Comparison of ENCODE assay signal across 21 cellular contexts in the genomic region with DNA sequence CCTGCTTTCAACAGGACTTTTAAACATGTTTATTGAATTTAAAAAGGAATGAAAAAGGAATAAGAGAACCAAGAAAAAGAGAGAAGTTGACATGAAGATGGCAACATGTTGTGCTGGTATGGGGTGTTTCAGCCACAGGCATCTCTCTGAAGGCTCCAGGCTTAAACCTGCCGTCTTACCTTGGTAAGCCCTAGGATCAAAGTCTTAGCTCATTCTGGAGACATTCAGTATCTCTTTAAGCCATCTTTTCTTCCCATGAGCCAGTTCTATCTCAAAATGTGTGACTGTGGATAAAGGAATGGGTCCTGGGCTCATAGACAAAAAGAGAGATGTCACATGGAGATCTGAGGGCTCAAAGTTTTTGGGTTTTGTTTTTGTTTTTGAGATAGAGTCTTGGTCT. TPM values are rescaled to one million over a fixed set of nuclear protein-coding genes. Genes with fewer than 3 reads are reported as not detected.
DNase-seq lines count a peak whose midpoint lies in the region; ATAC-seq, FAIRE-seq and TF ChIP-seq lines count a peak whose summit lies in the region.
"Had no signal": no experiment of that assay in that cellular context is flagged by ENCODE, and none has a peak within 500 bp of the region (broad histone marks: within the 10 kb centered on the region; RNA-seq: fewer than 3 reads in every experiment).

No MANE protein-coding gene starts in this region.

- intact Hi-C loops in HepG2 (cut with micrococcal nuclease; ENCODE audit: unreplicated experiment) (no loop called here), right lobe of liver (cut with DNase I) (no loop called here)

- H3K79me2 ChIP-seq in HepG2 (ENCODE audit: insufficient read depth, low read length) (peaks cover 22% of the 10 kb centered on the region), Karpas-422 (ENCODE audit: low read length) (peaks cover 33% of the 10 kb centered on the region)

- H3K9me3 ChIP-seq in HepG2 (ENCODE audit: low read length), result no peaks in the 10 kb centered on the region
- H3K9me3 ChIP-seq in right lobe of liver, result no peaks in the 10 kb centered on the region
- no peaks in the 10 kb centered on the region for H3K9me3 ChIP-seq in Karpas-422 (ENCODE audit: low read length)
- H3K9me3 ChIP-seq: transverse colon had no signal

- POLR2A ChIA-PET in HepG2 (lab: Yijun Ruan, JAX), result interaction anchor here (0.9 to 1.4 kb wide), 2 partner anchors 43 to 64 kb away, joined by 3 read pairs; a partner anchor contains a TSS

- TF ChIP-seq EP300 in HepG2 (IDR thresholded peaks at IDR 0.05; ENCODE audit: low read depth in 2 of 2, low read length in 2 of 2) (no peak), HepG2 (CRISPR knock-in tag; IDR thresholded peaks at IDR 0.05; ENCODE audit: borderline replicate concordance) (no peak)

- no peak for ATAC-seq in HepG2
- no peak for ATAC-seq in right lobe of liver
- ATAC-seq in stimulated activated naive B cell treated with anti-CD40 and anti-IgM and Interleukin-4, amounts not matched to agents 10 μg/mL and 1 μg/mL and 100 μg/mL, for 72 hours (replicated peaks), result no peak
- ATAC-seq in GM21447 (IDR thresholded peaks at IDR 0.05; ENCODE audit: unreplicated experiment), result no peak
- ATAC-seq in GM18873 (IDR thresholded peaks at IDR 0.05; ENCODE audit: low FRiP score, unreplicated experiment), result no peak
- ATAC-seq: stimulated activated naive CD8-positive, alpha-beta T cell treated with anti-CD3 and anti-CD28 coated beads, Interleukin-15, Interleukin-2, amounts not matched to agents 100 U/mL and 50 U/mL, for 24 hours had no signal

- CTCF ChIA-PET in HepG2 (lab: Yijun Ruan, JAX; ENCODE audit: low intra/inter-chr PET ratio, low total read pairs), result no interaction called here

- no TSS peak for BruUV-seq in HepG2 (replicated peaks; lab: Mats Ljungman, UMichigan)

- TF ChIP-seq POLR2A in HepG2 (IDR thresholded peaks at IDR 0.05; ENCODE audit: insufficient read depth in 1 of 2, low read depth in 2 of 2, low read length in 2 of 2) (no peak), right lobe of liver (IDR thresholded peaks at IDR 0.05) (no peak)

- no peak overlapping the region for H3K4me3 Mint-ChIP-seq in stimulated activated naive B cell treated with anti-CD40 and anti-IgM and Interleukin-4, amounts not matched to agents 10 μg/mL and 1 μg/mL and 100 μg/mL, for 72 hours

- in situ Hi-C loops in HepG2 (cut with HindIII; ENCODE audit: extremely low pct_ligation_motif_present, low pct_unique_long_range_greater_than_20kb), result no loop called here

- no peak overlapping the region; a peak in 1 of 6 replicates for H3K4me3 ChIP-seq in HepG2 (replicated peaks in 1 of 3; ENCODE audit: insufficient read depth in 1 of 3, low read depth in 2 of 3, low read length in 3 of 3)
- no peak overlapping the region for H3K4me3 ChIP-seq in right lobe of liver
- no peak overlapping the region for H3K4me3 ChIP-seq in Karpas-422 (ENCODE audit: low read length)
- H3K4me3 ChIP-seq: lung had no signal

- peaks cover 0 to under 1% of the 10 kb centered on the region in 2 donors for H3K4me1 Mint-ChIP-seq in stimulated activated naive B cell treated with anti-CD40 and anti-IgM and Interleukin-4, amounts not matched to agents 10 μg/mL and 1 μg/mL and 100 μg/mL, for 72 hours

- H3K27ac ChIP-seq in HepG2 (ENCODE audit: extremely low read length, insufficient read depth, low read length), result no peak overlapping the region
- no peak overlapping the region for H3K27ac ChIP-seq in right lobe of liver
- H3K27ac ChIP-seq in Karpas-422 (ENCODE audit: low read length), result no peak overlapping the region

- no peak for DNase-seq in HepG2 (ENCODE audit: low spot score)
- DNase-seq in right lobe of liver, result no peak
- DNase-seq in Karpas-422, result no peak
- DNase-seq in islet precursor cell, result peak; percentile 38
- no peak for DNase-seq in stimulated activated naive B cell treated with anti-CD40 and anti-IgM and Interleukin-4, amounts not matched to agents 10 μg/mL and 1 μg/mL and 100 μg/mL, for 72 hours
- no peak for DNase-seq in NCI-H146 (lab: John Stamatoyannopoulos, UW)
- DNase-seq: activated CD4-positive, alpha-beta T cell treated with anti-CD3 and anti-CD28 coated beads for 48 hours; activated gamma-delta T cell treated with Interleukin-2 at 50 U/mL for 16 hours; DMS79 treated with DMSO at 0.1 percent for 48 hours; effector CD4-positive, alpha-beta T cell; hypothalamus; kidney; NCI-H510A treated with DMSO at 0.1 percent for 48 hours; stimulated activated CD4-positive, alpha-beta T cell treated with anti-CD3 and anti-CD28 coated beads, Interleukin-2, amount 100 ng/mL, for 24 hours; stimulated activated naive CD8-positive, alpha-beta T cell treated with anti-CD3 and anti-CD28 coated beads, Interleukin-15, Interleukin-2, amounts not matched to agents 100 U/mL and 50 U/mL, for 24 hours; transverse colon had no signal

- peaks cover 23% of the 10 kb centered on the region for H3K4me1 ChIP-seq in HepG2 (ENCODE audit: insufficient read depth, low read length)
- peaks cover 0 to 5% (median 2%) of the 10 kb centered on the region in 4 donors for H3K4me1 ChIP-seq in right lobe of liver
- peaks cover 14% of the 10 kb centered on the region for H3K4me1 ChIP-seq in Karpas-422 (ENCODE audit: low read length)

- no peaks in the 10 kb centered on the region for H3K27me3 Mint-ChIP-seq in stimulated activated naive B cell treated with anti-CD40 and anti-IgM and Interleukin-4, amounts not matched to agents 10 μg/mL and 1 μg/mL and 100 μg/mL, for 72 hours

- TF ChIP-seq RAD21 in HepG2 (CRISPR knock-in tag; IDR thresholded peaks at IDR 0.05), result no peak

- H3K9ac ChIP-seq in HepG2 (ENCODE audit: insufficient read depth, low read depth, low read length) (no peak overlapping the region), Karpas-422 (ENCODE audit: low read length) (no peak overlapping the region)

- H3K27ac Mint-ChIP-seq in stimulated activated naive B cell treated with anti-CD40 and anti-IgM and Interleukin-4, amounts not matched to agents 10 μg/mL and 1 μg/mL and 100 μg/mL, for 72 hours, result peak overlapping the region; percentile 51

- no peak for FAIRE-seq in HepG2 (lab: Jason Lieb, UNC)
- FAIRE-seq: astrocyte, frontal cortex, kidney had no signal

- H3K9me2 ChIP-seq in Karpas-422 (replicated peaks; ENCODE audit: insufficient read depth, low read length), result no peaks in the 10 kb centered on the region

- no peaks in the 10 kb centered on the region for H3K27me3 ChIP-seq in HepG2 (ENCODE audit: control insufficient read depth in 1 of 2, insufficient read depth in 2 of 2, low read length in 2 of 2)
- no peaks in the 10 kb centered on the region for H3K27me3 ChIP-seq in right lobe of liver
- no peaks in the 10 kb centered on the region for H3K27me3 ChIP-seq in Karpas-422 (ENCODE audit: low read length)
- H3K27me3 ChIP-seq: transverse colon had no signal

- H4K20me1 ChIP-seq in HepG2 (ENCODE audit: insufficient read depth, low read length) (no peaks in the 10 kb centered on the region), Karpas-422 (ENCODE audit: insufficient read depth, low read depth, low read length) (no peaks in the 10 kb centered on the region)

- peaks cover 0 to 2% of the 10 kb centered on the region in 2 donors for H3K36me3 Mint-ChIP-seq in stimulated activated naive B cell treated with anti-CD40 and anti-IgM and Interleukin-4, amounts not matched to agents 10 μg/mL and 1 μg/mL and 100 μg/mL, for 72 hours

- no peaks in the 10 kb centered on the region for H3K9me3 Mint-ChIP-seq in stimulated activated naive B cell treated with anti-CD40 and anti-IgM and Interleukin-4, amounts not matched to agents 10 μg/mL and 1 μg/mL and 100 μg/mL, for 72 hours

- H3K4me2 ChIP-seq in HepG2 (ENCODE audit: low read depth, low read length), result peak overlapping the region; percentile 83
- H3K4me2 ChIP-seq in Karpas-422 (ENCODE audit: low read depth, low read length, poor library complexity, severe bottlenecking), result no peak overlapping the region

- peak overlapping the region; percentile 85 for H2AFZ ChIP-seq in HepG2 (ENCODE audit: low read length)
- H2AFZ ChIP-seq in Karpas-422 (ENCODE audit: low read length), result 0 out of 2 replicates have a peak overlapping the region, but pooled peaks have one; percentile 49

- no peak for TF ChIP-seq CTCF in HepG2 (CRISPR knock-in tag; IDR thresholded peaks at IDR 0.05)
- TF ChIP-seq CTCF in right lobe of liver (IDR thresholded peaks at IDR 0.05), result no peak

- WGBS in HepG2 (ENCODE audit: low lambda C conversion rate), result 13% methylated on average over 1 of the region's 1 CpG
- WGBS in right lobe of liver (ENCODE audit: insufficient coverage, low coverage, low lambda C conversion rate, missing lambda C conversion rate), result 56% methylated on average over 1 of the region's 1 CpG

- H3K36me3 ChIP-seq in HepG2 (replicated peaks in 1 of 2; ENCODE audit: control insufficient read depth in 1 of 2, insufficient read depth in 2 of 2, low read length in 2 of 2) (no peaks in the 10 kb centered on the region), right lobe of liver (no peaks in the 10 kb centered on the region), Karpas-422 (ENCODE audit: insufficient read depth, low read length) (no peaks in the 10 kb centered on the region)
- H3K36me3 ChIP-seq: transverse colon had no signal

RNA-seq across cellular contexts. Expression of a gene that starts 1.6 kb away (rescaled TPM):
- total RNA-seq in HepG2 (2016; rRNA removed; fragmentation: Illumina TruSeq; extraction: Trizol) (10.0 and 17.4 TPM in 2 replicates), right lobe of liver (1 to 10 TPM; 6.3 to 9.4 (median 7.3) TPM)
- 3.0 and 4.3 TPM in 2 replicates for total RNA-seq in HepG2 (2016; cell fraction: cytosol; rRNA removed; fragmentation: Illumina TruSeq; extraction: Trizol; ENCODE audit: low read depth)
- total RNA-seq in HepG2 (2016; cell fraction: insoluble cytoplasmic fraction; rRNA removed; fragmentation: Illumina TruSeq; extraction: Trizol), result 9.8 and 15.5 TPM in 2 replicates
- total RNA-seq in HepG2 (2016; cell fraction: membrane; rRNA removed; fragmentation: Illumina TruSeq; extraction: Trizol), result 5.3 and 5.4 TPM in 2 replicates
- total RNA-seq in HepG2 (2016; cell fraction: nucleus; rRNA removed; fragmentation: Illumina TruSeq; extraction: Trizol), result 8.8 and 11.1 TPM in 2 replicates
- polyA plus RNA-seq in HepG2 (2011; rRNA removed), result 5.7 and 7.6 TPM in 2 replicates
- polyA plus RNA-seq in HepG2 (2011; cell fraction: cytosol; rRNA removed), result 3.4 and 5.0 TPM in 2 replicates
- polyA plus RNA-seq in HepG2 (2011; cell fraction: nucleus; rRNA removed), result 3.2 and 4.1 TPM in 2 replicates
- 9.7 and 12.0 TPM in 2 replicates for polyA plus RNA-seq in HepG2 (2012)
- polyA plus RNA-seq in HepG2 (2016; cell fraction: cytosol; fragmentation: Illumina TruSeq; extraction: Trizol; ENCODE audit: low read depth), result 1.1 and 1.2 TPM in 2 replicates
- 27.1 and 28.3 TPM in 2 replicates for polyA plus RNA-seq in HepG2 (2016; cell fraction: insoluble cytoplasmic fraction; fragmentation: Illumina TruSeq; extraction: Trizol; ENCODE audit: low read depth)
- 5.2 and 5.6 TPM in 2 replicates for polyA plus RNA-seq in HepG2 (2016; cell fraction: membrane; fragmentation: Illumina TruSeq; extraction: Trizol; ENCODE audit: low read depth)
- polyA plus RNA-seq in HepG2 (2016; cell fraction: nucleus; fragmentation: Illumina TruSeq; extraction: Trizol; ENCODE audit: insufficient read depth, low read depth), result 17.1 and 17.2 TPM in 2 replicates
- 3.8 and 10.5 TPM in 2 replicates for polyA minus RNA-seq in HepG2 (2011; rRNA and poly(A)+ RNA removed; ENCODE audit: low replicate concordance)
- 4.2 and 4.7 TPM in 2 replicates for polyA minus RNA-seq in HepG2 (2011; cell fraction: cytosol; rRNA and poly(A)+ RNA removed)
- 7.3 and 8.1 TPM in 2 replicates for polyA minus RNA-seq in HepG2 (2011; cell fraction: nucleus; rRNA and poly(A)+ RNA removed)
- 17.9 and 26.5 TPM in 2 replicates for total RNA-seq in Karpas-422 (2014; rRNA removed; shearing (Covaris generic); ENCODE audit: low replicate concordance)

RNA-seq across cellular contexts. Expression of a gene that starts 43.4 kb away (rescaled TPM):
- total RNA-seq in HepG2 (2016; rRNA removed; fragmentation: Illumina TruSeq; extraction: Trizol) (0.41 and 0.51 TPM in 2 replicates), right lobe of liver (1 to 10 TPM; 2.5 to 7.0 (median 3.6) TPM)
- total RNA-seq in HepG2 (2016; cell fraction: cytosol; rRNA removed; fragmentation: Illumina TruSeq; extraction: Trizol; ENCODE audit: low read depth), result 0.10 TPM in 1 of 2 replicates, not detected in the other
- 0.63 TPM in 1 of 2 replicates, not detected in the other for total RNA-seq in HepG2 (2016; cell fraction: insoluble cytoplasmic fraction; rRNA removed; fragmentation: Illumina TruSeq; extraction: Trizol)
- 0.45 and 0.59 TPM in 2 replicates for total RNA-seq in HepG2 (2016; cell fraction: membrane; rRNA removed; fragmentation: Illumina TruSeq; extraction: Trizol)
- 0.34 and 0.47 TPM in 2 replicates for total RNA-seq in HepG2 (2016; cell fraction: nucleus; rRNA removed; fragmentation: Illumina TruSeq; extraction: Trizol)
- 0.48 and 1.4 TPM in 2 replicates for polyA plus RNA-seq in HepG2 (2011; rRNA removed)
- polyA plus RNA-seq in HepG2 (2011; cell fraction: cytosol; rRNA removed), result 0.23 and 0.44 TPM in 2 replicates
- 1.5 and 1.8 TPM in 2 replicates for polyA plus RNA-seq in HepG2 (2011; cell fraction: nucleus; rRNA removed)
- 0.42 and 0.75 TPM in 2 replicates for polyA plus RNA-seq in HepG2 (2012)
- polyA plus RNA-seq in HepG2 (2016; cell fraction: cytosol; fragmentation: Illumina TruSeq; extraction: Trizol; ENCODE audit: low read depth), result 0.07 and 0.41 TPM in 2 replicates
- polyA plus RNA-seq in HepG2 (2016; cell fraction: insoluble cytoplasmic fraction; fragmentation: Illumina TruSeq; extraction: Trizol; ENCODE audit: low read depth), result 0.44 and 0.77 TPM in 2 replicates
- 0.98 and 1.3 TPM in 2 replicates for polyA plus RNA-seq in HepG2 (2016; cell fraction: membrane; fragmentation: Illumina TruSeq; extraction: Trizol; ENCODE audit: low read depth)
- 0.45 and 1.2 TPM in 2 replicates for polyA plus RNA-seq in HepG2 (2016; cell fraction: nucleus; fragmentation: Illumina TruSeq; extraction: Trizol; ENCODE audit: insufficient read depth, low read depth)
- 0.22 and 7.6 TPM in 2 replicates for polyA minus RNA-seq in HepG2 (2011; rRNA and poly(A)+ RNA removed; ENCODE audit: low replicate concordance)
- not detected in 2 replicates for polyA minus RNA-seq in HepG2 (2011; cell fraction: cytosol; rRNA and poly(A)+ RNA removed)
- 0.52 and 1.5 TPM in 2 replicates for polyA minus RNA-seq in HepG2 (2011; cell fraction: nucleus; rRNA and poly(A)+ RNA removed)
- 1.6 and 3.2 TPM in 2 replicates for total RNA-seq in Karpas-422 (2014; rRNA removed; shearing (Covaris generic); ENCODE audit: low replicate concordance)
